ENCODE assay signal across 23 cellular contexts in genomic region chrX:21870494-21870893, GRCh38.
"Had no signal": no experiment of that assay in that cellular context is flagged by ENCODE, and none has a peak within 500 bp of the region (broad histone marks: within the 10 kb centered on the region; RNA-seq: fewer than 3 reads in every experiment).

No MANE protein-coding gene starts in this region.

- H3K4me3 ChIP-seq: coronary artery, dorsolateral prefrontal cortex, neural progenitor cell, prostate gland, right lobe of liver, spleen, testis, tibial nerve had no signal

- H3K4me1 Mint-ChIP-seq: neural progenitor cell; stimulated activated memory B cell treated with anti-CD40 and anti-IgM and Interleukin-4, amounts not matched to agents 10 μg/mL and 1 μg/mL and 100 μg/mL, for 72 hours; stimulated activated naive CD8-positive, alpha-beta T cell treated with anti-CD3 and anti-CD28 coated beads, Interleukin-15, amount 100 ng/mL, for 72 hours had no signal

- H3K27me3 Mint-ChIP-seq: stimulated activated memory B cell treated with anti-CD40 and anti-IgM and Interleukin-4, amounts not matched to agents 10 μg/mL and 1 μg/mL and 100 μg/mL, for 72 hours; stimulated activated naive CD8-positive, alpha-beta T cell treated with anti-CD3 and anti-CD28 coated beads, Interleukin-15, amount 100 ng/mL, for 72 hours had no signal

- H3K4me3 Mint-ChIP-seq: natural killer cell treated with Interleukin-12 subunit alpha and Interleukin-12 subunit beta and Interleukin-15 and Interleukin-18, amount 100 ng/mL, for 72 hours; neural progenitor cell; stimulated activated memory B cell treated with anti-CD40 and anti-IgM and Interleukin-4, amounts not matched to agents 10 μg/mL and 1 μg/mL and 100 μg/mL, for 72 hours; stimulated activated naive CD8-positive, alpha-beta T cell treated with anti-CD3 and anti-CD28 coated beads, Interleukin-15, amount 100 ng/mL, for 72 hours had no signal

- H3K36me3 ChIP-seq: neural progenitor cell, prostate gland, right lobe of liver, tibial nerve had no signal

- H3K27ac ChIP-seq: coronary artery, dorsolateral prefrontal cortex, neural progenitor cell, parathyroid adenoma, prostate gland, right lobe of liver, spleen, testis, tibial nerve had no signal

- H3K9me3 ChIP-seq: prostate gland, right lobe of liver, spleen, testis, tibial nerve had no signal

- DNase-seq: caudate nucleus; dorsolateral prefrontal cortex; effector CD8-positive, alpha-beta T cell; foreskin melanocyte; head of caudate nucleus; hippocampal formation; left colon; nucleus accumbens; retina; right lobe of liver; spleen; stimulated activated CD4-positive, alpha-beta T cell treated with anti-CD3 and anti-CD28 coated beads, Interleukin-15, amount 100 ng/mL, for 24 hours; stimulated activated CD4-positive, alpha-beta T cell treated with anti-CD3 and anti-CD28 coated beads, Interleukin-1b, Interleukin-23, amount 100 ng/mL, for 48 hours; stimulated activated CD4-positive, alpha-beta T cell treated with anti-CD3 and anti-CD28 coated beads, Interleukin-4, amount 100 ng/mL, for 24 hours; stimulated activated naive CD8-positive, alpha-beta T cell treated with anti-CD3 and anti-CD28 coated beads, Interleukin-15, amount 100 ng/mL, for 72 hours; testis had no signal

- H3K9me3 Mint-ChIP-seq: natural killer cell treated with Interleukin-12 subunit alpha and Interleukin-12 subunit beta and Interleukin-15 and Interleukin-18, amount 100 ng/mL, for 72 hours; neural progenitor cell; stimulated activated memory B cell treated with anti-CD40 and anti-IgM and Interleukin-4, amounts not matched to agents 10 μg/mL and 1 μg/mL and 100 μg/mL, for 72 hours; stimulated activated naive CD8-positive, alpha-beta T cell treated with anti-CD3 and anti-CD28 coated beads, Interleukin-15, amount 100 ng/mL, for 72 hours had no signal

- H3K9ac ChIP-seq: neural progenitor cell, parathyroid adenoma had no signal

- H3K4me1 ChIP-seq: neural progenitor cell, prostate gland, spleen, testis, tibial nerve had no signal

- H3K27me3 ChIP-seq: neural progenitor cell, right lobe of liver, spleen, testis had no signal

- H3K36me3 Mint-ChIP-seq: natural killer cell treated with Interleukin-12 subunit alpha and Interleukin-12 subunit beta and Interleukin-15 and Interleukin-18, amount 100 ng/mL, for 72 hours; neural progenitor cell had no signal

- H3K27ac Mint-ChIP-seq: natural killer cell treated with Interleukin-12 subunit alpha and Interleukin-12 subunit beta and Interleukin-15 and Interleukin-18, amount 100 ng/mL, for 72 hours; neural progenitor cell; stimulated activated memory B cell treated with anti-CD40 and anti-IgM and Interleukin-4, amounts not matched to agents 10 μg/mL and 1 μg/mL and 100 μg/mL, for 72 hours; stimulated activated naive CD8-positive, alpha-beta T cell treated with anti-CD3 and anti-CD28 coated beads, Interleukin-15, amount 100 ng/mL, for 72 hours had no signal

- ATAC-seq: left colon; natural killer cell treated with Interleukin-12 subunit alpha and Interleukin-12 subunit beta and Interleukin-15 and Interleukin-18, amount 100 ng/mL, for 72 hours; right lobe of liver; stimulated activated memory B cell treated with anti-CD40 and anti-IgM and Interleukin-4, amounts not matched to agents 10 μg/mL and 1 μg/mL and 100 μg/mL, for 72 hours; stimulated activated naive CD8-positive, alpha-beta T cell treated with anti-CD3 and anti-CD28 coated beads, Interleukin-15, amount 100 ng/mL, for 72 hours had no signal
